In the genomic region with DNA sequence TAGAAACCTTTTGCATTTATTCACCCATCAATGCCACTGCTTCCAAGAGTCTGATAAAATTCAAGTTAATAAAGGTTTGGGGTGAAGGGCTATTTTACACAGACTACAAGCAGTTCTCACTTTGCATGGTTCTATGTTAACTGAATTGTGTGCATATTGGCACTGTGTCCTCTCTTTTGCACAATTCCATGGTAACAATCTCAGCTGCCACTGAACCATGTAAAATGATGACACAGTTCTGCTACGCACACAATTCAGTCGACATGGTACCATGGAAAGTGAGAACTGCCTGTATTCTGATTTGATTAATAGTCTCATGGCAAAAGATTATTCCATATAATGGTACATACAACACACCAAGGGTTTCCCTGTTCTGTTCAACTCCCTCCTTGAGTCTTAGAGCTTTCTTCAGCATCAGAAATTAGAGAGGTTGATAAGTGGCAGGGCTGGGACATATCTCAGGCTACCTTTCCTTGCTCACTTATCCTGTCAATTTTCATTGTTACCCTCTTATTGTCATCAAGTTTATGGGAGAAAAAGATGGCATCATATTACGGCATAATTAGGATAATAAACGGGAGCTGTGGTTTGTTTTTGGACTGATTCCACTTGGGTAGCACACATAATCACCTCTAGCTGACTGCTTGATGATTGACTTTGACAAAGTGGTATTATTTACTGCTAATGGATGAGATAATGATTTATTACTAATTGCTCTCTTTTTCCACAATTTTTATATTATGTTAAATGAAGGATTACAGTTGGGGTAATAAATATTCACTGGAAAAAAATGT, we compare ENCODE assay signal across 32 cellular contexts.
DNase-seq lines count a peak whose midpoint lies in the region; ATAC-seq, FAIRE-seq and TF ChIP-seq lines count a peak whose summit lies in the region.
"Had no signal": no experiment of that assay in that cellular context is flagged by ENCODE, and none has a peak within 500 bp of the region (broad histone marks: within the 10 kb centered on the region; RNA-seq: fewer than 3 reads in every experiment).

No MANE protein-coding gene starts in this region.

- H3K4me3 Mint-ChIP-seq in stimulated activated naive B cell treated with anti-CD40 and anti-IgM and Interleukin-4, amounts not matched to agents 10 μg/mL and 1 μg/mL and 100 μg/mL, for 72 hours, result no peak overlapping the region
- H3K4me3 Mint-ChIP-seq: activated CD4-positive, alpha-beta memory T cell treated with anti-CD3 and anti-CD28 coated beads, Interleukin-2, amount 10 ng/mL, durations not matched to agents 7 days and 5 days; CD14-positive monocyte; memory B cell; nephron progenitor cell; stimulated activated memory B cell treated with anti-CD40 and anti-IgM and Interleukin-4, amounts not matched to agents 10 μg/mL and 1 μg/mL and 100 μg/mL, for 72 hours had no signal

- no peak for TF ChIP-seq CTCF in parathyroid adenoma (IDR thresholded peaks at IDR 0.05)
- TF ChIP-seq CTCF in D721Med (IDR thresholded peaks at IDR 0.05; ENCODE audit: insufficient read depth, missing control alignments), result no peak

- H3K9me3 Mint-ChIP-seq in stimulated activated naive B cell treated with anti-CD40 and anti-IgM and Interleukin-4, amounts not matched to agents 10 μg/mL and 1 μg/mL and 100 μg/mL, for 72 hours, result peaks cover 3 to 4% of the 10 kb centered on the region in 2 donors

- no peaks in the 10 kb centered on the region for H3K9me3 ChIP-seq in parathyroid adenoma (ENCODE audit: control insufficient read depth, low read length)
- H3K9me3 ChIP-seq: colonic mucosa, ovary, Peyer's patch, upper lobe of left lung had no signal

- peaks cover 0 to 9% of the 10 kb centered on the region in 2 donors for H3K27me3 Mint-ChIP-seq in stimulated activated naive B cell treated with anti-CD40 and anti-IgM and Interleukin-4, amounts not matched to agents 10 μg/mL and 1 μg/mL and 100 μg/mL, for 72 hours
- H3K27me3 Mint-ChIP-seq: stimulated activated memory B cell treated with anti-CD40 and anti-IgM and Interleukin-4, amounts not matched to agents 10 μg/mL and 1 μg/mL and 100 μg/mL, for 72 hours had no signal

- peak overlapping the region; percentile 6 for H3K4me2 ChIP-seq in parathyroid adenoma (ENCODE audit: low read length)

- H3K79me2 ChIP-seq in parathyroid adenoma, result no peaks in the 10 kb centered on the region

- DNase-seq in NCI-H1694 treated with DMSO at 0.1 percent for 48 hours (lab: John Stamatoyannopoulos, UW), result peak; percentile 7
- no peak for DNase-seq in NCI-H1694 (lab: John Stamatoyannopoulos, UW)
- DNase-seq in NCI-H1417 (lab: John Stamatoyannopoulos, UW), result peak; percentile 47 to 97 (median 75)
- peak; percentile 10 for DNase-seq in NCI-H2171 (lab: John Stamatoyannopoulos, UW)
- DNase-seq in D721Med (ENCODE audit: insufficient read length, low spot score), result no peak
- DNase-seq in ureter (ENCODE audit: low spot score), result no peak
- DNase-seq in stimulated activated naive B cell treated with anti-CD40 and anti-IgM and Interleukin-4, amounts not matched to agents 10 μg/mL and 1 μg/mL and 100 μg/mL, for 72 hours, result no peak
- DNase-seq: activated CD4-positive, alpha-beta memory T cell treated with anti-CD3 and anti-CD28 coated beads, Interleukin-2, amount 10 ng/mL, durations not matched to agents 7 days and 5 days; activated CD4-positive, alpha-beta T cell treated with anti-CD3 and anti-CD28 coated beads for 1 hour; activated CD8-positive, alpha-beta memory T cell treated with anti-CD3 and anti-CD28 coated beads, Interleukin-2, amount 50 U/mL, for 4 hours; activated naive CD4-positive, alpha-beta T cell treated with Interleukin-2 at 50 U/mL for 16 hours; colonic mucosa; effector CD8-positive, alpha-beta T cell; EL; GM23248; hippocampal formation; left colon; NCI-H526 treated with DMSO at 0.1 percent for 48 hours; nephron progenitor cell; ovary; Peyer's patch; SHP77; upper lobe of left lung had no signal

- peak overlapping the region; percentile 70 for H3K27ac ChIP-seq in parathyroid adenoma
- H3K27ac ChIP-seq: colonic mucosa, epithelial cell of prostate, GM23248, ovary, Peyer's patch, skin epidermis, upper lobe of left lung had no signal

- no peak overlapping the region for H3K27ac Mint-ChIP-seq in stimulated activated naive B cell treated with anti-CD40 and anti-IgM and Interleukin-4, amounts not matched to agents 10 μg/mL and 1 μg/mL and 100 μg/mL, for 72 hours
- H3K27ac Mint-ChIP-seq: activated CD4-positive, alpha-beta memory T cell treated with anti-CD3 and anti-CD28 coated beads, Interleukin-2, amount 10 ng/mL, durations not matched to agents 7 days and 5 days; CD14-positive monocyte; memory B cell; nephron progenitor cell; stimulated activated memory B cell treated with anti-CD40 and anti-IgM and Interleukin-4, amounts not matched to agents 10 μg/mL and 1 μg/mL and 100 μg/mL, for 72 hours had no signal

- H3K36me3 Mint-ChIP-seq in stimulated activated naive B cell treated with anti-CD40 and anti-IgM and Interleukin-4, amounts not matched to agents 10 μg/mL and 1 μg/mL and 100 μg/mL, for 72 hours, result peaks cover 0 to 4% of the 10 kb centered on the region in 2 donors
- H3K36me3 Mint-ChIP-seq: CD14-positive monocyte had no signal

- no peaks in the 10 kb centered on the region for H3K36me3 ChIP-seq in parathyroid adenoma (ENCODE audit: control insufficient read depth, insufficient read depth, low read length)
- H3K36me3 ChIP-seq: colonic mucosa, ovary, Peyer's patch, upper lobe of left lung had no signal

- no peak for FAIRE-seq in D721Med (lab: Jason Lieb, UNC)
- FAIRE-seq: A204.1, GM18507, K562 had no signal

- H3K4me1 ChIP-seq in parathyroid adenoma, result peaks cover 20% of the 10 kb centered on the region
- H3K4me1 ChIP-seq: colonic mucosa, Peyer's patch, upper lobe of left lung had no signal

- peak overlapping the region; percentile 3 for H2AFZ ChIP-seq in parathyroid adenoma
- H2AFZ ChIP-seq: GM23248 had no signal

- no peak overlapping the region for H3K9ac ChIP-seq in parathyroid adenoma
- H3K9ac ChIP-seq: GM23248 had no signal

- no peaks in the 10 kb centered on the region for H3K4me1 Mint-ChIP-seq in stimulated activated naive B cell treated with anti-CD40 and anti-IgM and Interleukin-4, amounts not matched to agents 10 μg/mL and 1 μg/mL and 100 μg/mL, for 72 hours
- H3K4me1 Mint-ChIP-seq: memory B cell; stimulated activated memory B cell treated with anti-CD40 and anti-IgM and Interleukin-4, amounts not matched to agents 10 μg/mL and 1 μg/mL and 100 μg/mL, for 72 hours had no signal

- H3K27me3 ChIP-seq in parathyroid adenoma (ENCODE audit: control insufficient read depth, insufficient read depth, low read length), result no peaks in the 10 kb centered on the region
- H3K27me3 ChIP-seq: colonic mucosa, ovary, Peyer's patch, upper lobe of left lung had no signal

- ATAC-seq in stimulated activated naive B cell treated with anti-CD40 and anti-IgM and Interleukin-4, amounts not matched to agents 10 μg/mL and 1 μg/mL and 100 μg/mL, for 72 hours (replicated peaks), result no peak
- ATAC-seq: K562; left colon; stimulated activated memory B cell treated with anti-CD40 and anti-IgM and Interleukin-4, amounts not matched to agents 10 μg/mL and 1 μg/mL and 100 μg/mL, for 72 hours had no signal

- no peak overlapping the region for H3K4me3 ChIP-seq in parathyroid adenoma (ENCODE audit: low read depth, low read length)
- H3K4me3 ChIP-seq: colonic mucosa, GM23248, K562, ovary, Peyer's patch, skin epidermis, upper lobe of left lung had no signal

Comparison
In these comparisons a context has a peak if more than half of its experiments do, and no peak if none do; other contexts are left out.
1. DNase-seq: peak in NCI-H1694 treated with DMSO at 0.1 percent for 48 hours (single experiment), NCI-H1417 (3 of 3) and NCI-H2171 (single experiment); none in NCI-H1694 (single experiment), D721Med (single experiment), ureter (single experiment) and stimulated activated naive B cell treated with anti-CD40 and anti-IgM and Interleukin-4, amounts not matched to agents 10 μg/mL and 1 μg/mL and 100 μg/mL, for 72 hours (single experiment).